Comparison of ENCODE assay signal across 8 cellular contexts in the genomic region with DNA sequence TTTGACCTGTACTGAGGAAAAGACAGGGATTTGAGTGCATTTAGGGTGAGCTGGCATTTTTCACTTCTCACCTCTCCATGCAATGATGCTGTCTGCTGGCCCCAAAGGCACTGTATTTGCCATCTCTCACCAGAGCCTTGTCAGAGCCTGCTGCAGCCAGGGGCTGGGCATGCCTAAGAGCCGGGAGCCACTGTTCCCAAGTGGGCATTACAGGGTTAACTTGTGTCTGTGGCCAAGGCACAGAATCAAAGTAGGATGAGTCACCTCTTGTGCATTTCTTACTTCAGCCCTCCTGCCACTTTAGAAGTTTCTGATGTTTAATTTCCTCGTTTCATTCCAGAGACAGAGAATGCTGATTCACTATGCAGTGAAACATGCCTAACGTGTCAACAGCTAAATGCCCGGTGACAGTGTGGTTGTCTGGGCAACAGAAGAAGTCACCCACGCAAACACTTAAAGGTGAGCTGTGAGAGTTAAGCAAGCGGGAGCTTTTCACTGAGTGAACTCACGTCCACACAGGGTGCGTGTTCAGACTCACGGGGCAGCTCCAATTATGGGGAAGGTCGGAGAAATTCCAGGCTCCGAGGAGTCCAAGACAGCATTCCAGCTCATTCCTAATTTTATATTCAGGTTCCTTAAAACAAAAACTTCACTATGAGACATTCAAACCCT. TPM values are rescaled to one million over a fixed set of nuclear protein-coding genes. Genes with fewer than 3 reads are reported as not detected.
DNase-seq lines count a peak whose midpoint lies in the region; ATAC-seq lines count a peak whose summit lies in the region.

No MANE protein-coding gene starts in this region.

- CTCF ChIA-PET in T-cell (lab: Charles Lee) = no interaction called here

- ATAC-seq in sciatic nerve = peak; percentile 36
- no peak for ATAC-seq in T-cell (replicated peaks in 1 of 4)
- no peak for ATAC-seq in GM21381 (IDR thresholded peaks at IDR 0.05; ENCODE audit: unreplicated experiment)

- H3K27ac Mint-ChIP-seq in T-cell = no peak overlapping the region

- peaks cover 19% of the 10 kb centered on the region for H3K36me3 Mint-ChIP-seq in T-cell

- no peaks in the 10 kb centered on the region for H3K4me1 Mint-ChIP-seq in T-cell

- no peaks in the 10 kb centered on the region for H3K9me3 Mint-ChIP-seq in T-cell

- POLR2A ChIA-PET in T-cell (lab: Charles Lee) = no interaction called here

- peak; percentile 33 for DNase-seq in Ammon's horn (ENCODE audit: low spot score)
- DNase-seq in HCEC 1CT = peak; percentile 92
- peak; percentile 98 for DNase-seq in SW480 (ENCODE audit: low spot score)
- peak; percentile 63 for DNase-seq in foreskin melanocyte
- no peak for DNase-seq in sciatic nerve (ENCODE audit: low spot score)
- DNase-seq in T-cell = no peak
- DNase-seq in activated CD8-positive, alpha-beta memory T cell treated with anti-CD3 and anti-CD28 coated beads, Interleukin-2, amount 50 U/mL, for 4 hours = no peak

- peaks cover 0 to 1% of the 10 kb centered on the region in 2 donors for H3K27me3 Mint-ChIP-seq in T-cell

- H3K4me3 Mint-ChIP-seq in T-cell = no peak overlapping the region

- intact Hi-C loops in sciatic nerve (cut with DNase I) = no loop called here

RNA-seq across cellular contexts. Expression of a gene that starts 57.1 kb away (rescaled TPM):
- total RNA-seq in sciatic nerve = 60.9 TPM
- 10 to 100 TPM in 2 of 5 donors, 1 to 10 TPM in 3; 3.9 to 20.5 (median 8.2) TPM for total RNA-seq in T-cell

Comparison
In these comparisons a context has a peak if more than half of its experiments do, and no peak if none do; other contexts are left out.
1. DNase-seq: peak in Ammon's horn (single experiment), HCEC 1CT (single experiment), SW480 (single experiment) and foreskin melanocyte (single experiment); none in sciatic nerve (single experiment), T-cell (0 of 34) and activated CD8-positive, alpha-beta memory T cell treated with anti-CD3 and anti-CD28 coated beads, Interleukin-2, amount 50 U/mL, for 4 hours (single experiment).